ENCODE assay signal across 2 cellular contexts in genomic region chr20:5855939-5856338, GRCh38.
TF ChIP-seq lines count a peak whose summit lies in the region.

No MANE protein-coding gene starts in this region.

TF ChIP-seq in HepG2, 621 proteins besides CTCF, POLR2A, EP300 and RAD21:
- no peak for TF ChIP-seq FOXA3 (CRISPR knock-in tag; IDR thresholded peaks at IDR 0.05)
- peak; percentile 93 for TF ChIP-seq ZNF12 (CRISPR knock-in tag; IDR thresholded peaks at IDR 0.05)
- no peak for TF ChIP-seq HOXA7 (CRISPR knock-in tag; IDR thresholded peaks at IDR 0.05)
- no peak for TF ChIP-seq XRCC5 (optimal IDR thresholded peaks at IDR 0.05; ENCODE audit: low read length)
- no peak for TF ChIP-seq NBN (conservative IDR thresholded peaks at IDR 0.05)
- no peak for TF ChIP-seq MYNN (CRISPR knock-in tag; IDR thresholded peaks at IDR 0.05; ENCODE audit: low read depth)
- no peak for TF ChIP-seq U2AF2 (IDR thresholded peaks at IDR 0.05; ENCODE audit: low read depth, low read length)
- peak; percentile 71; the same call in 1 of the 2 replicates for TF ChIP-seq RBAK (CRISPR knock-in tag; IDR thresholded peaks at IDR 0.05)
TF ChIP-seq in HepG2: peak in this region for 2.

TF ChIP-seq in K562, 482 proteins besides CTCF, POLR2A, EP300 and RAD21:
- TF ChIP-seq TCF7L2 (IDR thresholded peaks at IDR 0.05; ENCODE audit: low read depth, low read length) (no peak), ZNF589 (CRISPR knock-in tag; IDR thresholded peaks at IDR 0.05; ENCODE audit: low read depth) (no peak), ZNF561 (CRISPR knock-in tag; conservative IDR thresholded peaks at IDR 0.05) (no peak), ZNF12 (CRISPR knock-in tag; IDR thresholded peaks at IDR 0.05) (0 out of 2 replicates have a peak, but pooled peaks have one; percentile 54), ETV5 (CRISPR knock-in tag; IDR thresholded peaks at IDR 0.05; ENCODE audit: low read depth) (no peak)
TF ChIP-seq in K562: peak in this region for 1.
